23 cellular contexts compared by ENCODE assay signal in genomic region chr11:10428453-10428852, GRCh38.
"Had no signal": no experiment of that assay in that cellular context is flagged by ENCODE, and none has a peak within 500 bp of the region (broad histone marks: within the 10 kb centered on the region; RNA-seq: fewer than 3 reads in every experiment).

No MANE protein-coding gene starts in this region.

- H3K27me3 ChIP-seq: gastrocnemius medialis, neutrophil, right lobe of liver, testis, tibial nerve, upper lobe of right lung, vagina had no signal

- H3K27ac ChIP-seq: epithelial cell of prostate, esophagus muscularis mucosa, gastrocnemius medialis, neutrophil, psoas muscle, right lobe of liver, testis, tibial nerve, upper lobe of right lung, vagina had no signal

- H3K36me3 ChIP-seq: esophagus muscularis mucosa, gastrocnemius medialis, neutrophil, right lobe of liver, tibial nerve, upper lobe of right lung, vagina had no signal

- ATAC-seq: effector memory CD8-positive, alpha-beta T cell; gastrocnemius medialis; left colon; left ventricle myocardium superior; naive thymus-derived CD4-positive, alpha-beta T cell; psoas muscle; right lobe of liver; stimulated activated effector memory CD8-positive, alpha-beta T cell treated with anti-CD3 and anti-CD28 coated beads, Interleukin-12 subunit alpha, Interleukin-12 subunit beta, amount 100 ng/mL, for 72 hours; stimulated activated naive CD8-positive, alpha-beta T cell treated with anti-CD3 and anti-CD28 coated beads, Interleukin-15, Interleukin-2, amounts not matched to agents 100 U/mL and 50 U/mL, for 24 hours; upper lobe of right lung had no signal

- H3K27ac Mint-ChIP-seq: dendritic cell treated with granulocyte-macrophage colony-stimulating factor and Interleukin-4, amounts not matched to agents 40 ng/mL and 50 ng/mL, for 4 days; effector memory CD8-positive, alpha-beta T cell; naive thymus-derived CD4-positive, alpha-beta T cell; nephron progenitor cell; stimulated activated effector memory CD8-positive, alpha-beta T cell treated with anti-CD3 and anti-CD28 coated beads, Interleukin-12 subunit alpha, Interleukin-12 subunit beta, amount 100 ng/mL, for 72 hours had no signal

- H3K4me1 Mint-ChIP-seq: nephron progenitor cell; stimulated activated effector memory CD8-positive, alpha-beta T cell treated with anti-CD3 and anti-CD28 coated beads, Interleukin-12 subunit alpha, Interleukin-12 subunit beta, amount 100 ng/mL, for 72 hours had no signal

- H3K4me3 Mint-ChIP-seq: dendritic cell treated with granulocyte-macrophage colony-stimulating factor and Interleukin-4, amounts not matched to agents 40 ng/mL and 50 ng/mL, for 4 days; effector memory CD8-positive, alpha-beta T cell; naive thymus-derived CD4-positive, alpha-beta T cell; nephron progenitor cell; stimulated activated effector memory CD8-positive, alpha-beta T cell treated with anti-CD3 and anti-CD28 coated beads, Interleukin-12 subunit alpha, Interleukin-12 subunit beta, amount 100 ng/mL, for 72 hours had no signal

- H3K4me1 ChIP-seq: esophagus muscularis mucosa, gastrocnemius medialis, psoas muscle, right lobe of liver, testis, tibial nerve, upper lobe of right lung, vagina had no signal

- DNase-seq: effector memory CD8-positive, alpha-beta T cell; gastrocnemius medialis; left colon; left ventricle myocardium superior; mesenchymal stem cell; naive thymus-derived CD4-positive, alpha-beta T cell; nephron progenitor cell; psoas muscle; retina; right lobe of liver; stimulated activated CD4-positive, alpha-beta T cell treated with anti-CD3 and anti-CD28 coated beads, Interleukin-4, amount 100 ng/mL, for 1 hour; stimulated activated CD8-positive, alpha-beta memory T cell treated with anti-CD3 and anti-CD28 coated beads, Interleukin-4, amount 100 ng/mL, for 48 hours; stimulated activated naive CD8-positive, alpha-beta T cell treated with anti-CD3 and anti-CD28 coated beads, Interleukin-15, Interleukin-2, amounts not matched to agents 100 U/mL and 50 U/mL, for 24 hours; testis; upper lobe of right lung had no signal

- H3K4me3 ChIP-seq: esophagus muscularis mucosa, gastrocnemius medialis, lung, psoas muscle, right lobe of liver, testis, tibial nerve, upper lobe of right lung, vagina had no signal

- H3K9me3 ChIP-seq: esophagus muscularis mucosa, gastrocnemius medialis, neutrophil, psoas muscle, right lobe of liver, testis, upper lobe of right lung, vagina had no signal

- H3K36me3 Mint-ChIP-seq: naive thymus-derived CD4-positive, alpha-beta T cell; stimulated activated effector memory CD8-positive, alpha-beta T cell treated with anti-CD3 and anti-CD28 coated beads, Interleukin-12 subunit alpha, Interleukin-12 subunit beta, amount 100 ng/mL, for 72 hours had no signal

- H3K9me3 Mint-ChIP-seq: effector memory CD8-positive, alpha-beta T cell had no signal
